Comparison of ENCODE assay signal across 1 cellular context in the genomic region with DNA sequence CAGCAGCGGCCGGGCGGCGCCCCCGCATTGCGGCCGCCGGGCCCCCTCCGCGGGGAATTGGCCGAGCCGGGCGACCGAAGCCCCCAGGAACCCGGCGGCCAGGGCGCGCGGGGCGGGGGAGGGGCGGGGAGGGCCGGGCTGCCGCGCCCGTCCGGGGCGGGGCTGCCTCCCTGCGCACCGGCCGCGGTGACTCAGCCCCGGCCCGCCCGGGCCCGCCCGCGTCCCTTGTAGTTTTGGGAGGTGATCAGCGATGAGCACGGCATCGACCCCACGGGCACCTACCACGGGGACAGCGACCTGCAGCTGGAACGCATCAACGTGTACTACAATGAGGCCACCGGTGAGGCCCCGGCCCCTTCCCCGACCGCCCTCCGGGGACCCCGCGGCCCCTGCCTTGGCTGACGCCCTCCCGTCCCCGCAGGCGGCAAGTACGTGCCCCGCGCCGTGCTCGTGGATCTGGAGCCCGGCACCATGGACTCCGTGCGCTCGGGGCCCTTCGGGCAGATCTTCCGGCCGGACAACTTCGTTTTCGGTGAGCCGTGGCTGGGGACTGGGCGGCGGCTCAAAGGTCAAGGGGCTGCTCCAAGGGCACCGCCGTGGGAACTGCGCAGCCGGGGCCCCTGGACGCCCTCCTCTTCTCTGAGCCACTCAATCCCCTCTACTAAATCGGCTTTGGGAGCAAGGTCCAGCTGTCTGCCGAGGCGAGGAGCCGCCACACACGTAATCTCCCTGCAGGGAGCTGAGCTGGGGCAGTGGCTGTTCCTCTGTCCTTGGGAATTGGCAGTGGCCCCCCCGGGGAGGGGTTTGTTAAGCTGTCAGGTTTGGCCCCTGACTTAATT.
TF ChIP-seq lines count a peak whose summit lies in the region.

No MANE protein-coding gene starts in this region.

TF ChIP-seq in IMR-90, 13 proteins besides CTCF, POLR2A, EP300 and RAD21:
- TF ChIP-seq BHLHE40 (IDR thresholded peaks at IDR 0.05; ENCODE audit: low read depth, low read length) (no peak), CHD1 (IDR thresholded peaks at IDR 0.05; ENCODE audit: low read depth, low read length) (peak; percentile 60; the same call in 1 of the 2 replicates), SMC3 (IDR thresholded peaks at IDR 0.05; ENCODE audit: low read depth, low read length) (no peak), RCOR1 (IDR thresholded peaks at IDR 0.05; ENCODE audit: insufficient replicate concordance, low read length) (no peak), MAFK (IDR thresholded peaks at IDR 0.05; ENCODE audit: low read depth, low read length) (no peak)
TF ChIP-seq in IMR-90: peak in this region for 1.
